27 cellular contexts compared by ENCODE assay signal in the genomic region with DNA sequence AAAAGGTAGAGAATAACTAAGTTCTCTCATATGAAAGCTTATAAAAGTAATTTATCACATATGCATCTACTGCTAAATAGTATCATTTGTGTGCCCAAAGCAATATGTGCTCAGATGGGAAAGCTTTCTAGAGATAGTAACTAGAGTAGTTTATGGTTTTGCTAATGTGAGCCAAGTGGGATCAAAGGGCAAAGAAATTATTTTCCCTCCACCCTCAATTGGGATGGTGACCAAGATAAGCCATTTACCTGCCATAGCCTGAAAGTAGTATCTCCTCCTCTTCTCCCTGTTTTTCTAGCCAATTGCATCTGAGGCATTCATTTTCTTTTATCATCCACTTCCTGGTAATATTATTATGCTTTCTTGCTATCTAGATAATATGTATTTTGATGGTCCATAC. TPM values are rescaled to one million over a fixed set of nuclear protein-coding genes. Genes with fewer than 3 reads are reported as not detected.
"Had no signal": no experiment of that assay in that cellular context is flagged by ENCODE, and none has a peak within 500 bp of the region (broad histone marks: within the 10 kb centered on the region; RNA-seq: fewer than 3 reads in every experiment).

No MANE protein-coding gene starts in this region.

- H3K27ac ChIP-seq: colonic mucosa, esophagus muscularis mucosa, foreskin keratinocyte, gastroesophageal sphincter, heart left ventricle, hepatocyte, left lung, lower lobe of right lung had no signal

- H3K4me2 ChIP-seq: hepatocyte had no signal

- ATAC-seq: effector memory CD8-positive, alpha-beta T cell; foreskin keratinocyte; gastroesophageal sphincter; heart left ventricle; left lung; left ventricle myocardium superior; lower lobe of right lung; naive thymus-derived CD4-positive, alpha-beta T cell had no signal

- H3K27me3 ChIP-seq: colonic mucosa, esophagus muscularis mucosa, foreskin keratinocyte, gastroesophageal sphincter, heart left ventricle, hepatocyte, left lung had no signal

- H3K4me1 ChIP-seq: colonic mucosa, esophagus muscularis mucosa, foreskin keratinocyte, heart left ventricle, left lung, lower lobe of right lung had no signal

- H3K4me3 ChIP-seq: colonic mucosa, esophagus muscularis mucosa, gastroesophageal sphincter, heart left ventricle, hepatocyte, left lung, lower lobe of right lung had no signal

- H3K9me3 ChIP-seq: colonic mucosa, esophagus muscularis mucosa, gastroesophageal sphincter, left lung, lower lobe of right lung had no signal

- FAIRE-seq: endometrium, frontal cortex, kidney had no signal

- H3K79me2 ChIP-seq: hepatocyte had no signal

- H3K36me3 ChIP-seq: colonic mucosa, esophagus muscularis mucosa, gastroesophageal sphincter, heart left ventricle, left lung, lower lobe of right lung had no signal

- DNase-seq: colonic mucosa; cortex of kidney; effector CD8-positive, alpha-beta T cell; effector memory CD8-positive, alpha-beta T cell; endodermal cell; foreskin keratinocyte; heart left ventricle; hypothalamus; immature natural killer cell; islet precursor cell; kidney; kidney glomerular epithelial cell; left lung; left ventricle myocardium superior; lower lobe of right lung; mesenchymal stem cell; naive thymus-derived CD4-positive, alpha-beta T cell had no signal

- H2AFZ ChIP-seq: hepatocyte had no signal

RNA-seq across cellular contexts. Expression of gene KCNJ16, which starts 41.9 kb away (rescaled TPM):
- total RNA-seq: dermis microvascular lymphatic vessel endothelial cell; fibroblast of lung; fibroblast of villous mesenchyme; foreskin keratinocyte; left ventricle myocardium superior; lung microvascular endothelial cell; mesenteric fat pad; naive thymus-derived CD4-positive, alpha-beta T cell had no signal
- polyA plus RNA-seq: fibroblast of lung; foreskin keratinocyte; immature natural killer cell; naive thymus-derived CD4-positive, alpha-beta T cell had no signal
